ENCODE assay signal across 8 cellular contexts in the genomic region with DNA sequence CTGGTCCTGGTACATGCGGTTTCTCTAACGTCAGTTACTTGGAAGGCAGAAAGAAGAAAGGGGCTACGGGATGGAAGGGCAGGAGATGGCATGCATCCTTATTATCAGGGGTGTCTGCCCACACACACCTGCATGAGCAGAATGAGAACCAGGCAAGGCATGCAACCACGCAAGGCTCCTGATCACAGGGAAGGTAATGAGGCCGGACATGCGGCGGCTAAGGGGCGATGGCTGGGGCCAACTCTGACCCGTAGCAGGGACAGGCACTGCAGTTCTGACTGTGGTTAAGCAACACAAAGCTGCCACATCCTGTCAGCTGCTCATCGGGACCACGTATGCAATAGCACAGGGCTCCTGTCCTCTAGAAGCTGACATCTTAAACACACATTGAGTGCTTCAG.
DNase-seq lines count a peak whose midpoint lies in the region; ATAC-seq lines count a peak whose summit lies in the region.

No MANE protein-coding gene starts in this region.

- H3K27ac ChIP-seq in subcutaneous abdominal adipose tissue (ENCODE audit: low read depth, low read length) = peak overlapping the region; percentile 81

- H3K4me3 ChIP-seq in subcutaneous abdominal adipose tissue (ENCODE audit: low read depth in 1 of 5, low read length in 5 of 5) = no peak overlapping the region

- H3K36me3 ChIP-seq in subcutaneous abdominal adipose tissue (ENCODE audit: control insufficient read depth in 5 of 5, insufficient read depth in 5 of 5, low read length in 5 of 5) = peaks cover 0 to 30% (median 17%) of the 10 kb centered on the region in 5 donors

- DNase-seq in T-helper 9 cell = peak; percentile 21
- no peak for DNase-seq in inferior parietal cortex (ENCODE audit: extremely low spot score)
- DNase-seq in NCI-H187 treated with DMSO at 0.1 percent for 48 hours (lab: John Stamatoyannopoulos, UW) = no peak
- DNase-seq in dermis blood vessel endothelial cell = no peak

- ATAC-seq in GM18861 (IDR thresholded peaks at IDR 0.05; ENCODE audit: unreplicated experiment) = peak; percentile 96
- ATAC-seq in HG03025 (IDR thresholded peaks at IDR 0.05; ENCODE audit: low FRiP score, unreplicated experiment) = peak; percentile 60
- ATAC-seq in esophagus mucosa = peak; percentile 25

- H3K27me3 ChIP-seq in subcutaneous abdominal adipose tissue (ENCODE audit: control insufficient read depth in 5 of 5, insufficient read depth in 4 of 5, low read length in 5 of 5) = no peaks in the 10 kb centered on the region

- H3K4me1 ChIP-seq in subcutaneous abdominal adipose tissue (ENCODE audit: control insufficient read depth in 5 of 5, insufficient read depth in 5 of 5, low read length in 5 of 5) = peaks cover 0 to 22% (median 19%) of the 10 kb centered on the region in 5 donors

- peaks cover 0 to 6% (median 5%) of the 10 kb centered on the region in 5 donors for H3K9me3 ChIP-seq in subcutaneous abdominal adipose tissue (ENCODE audit: control insufficient read depth in 5 of 5, low read length in 5 of 5)

- peak overlapping the region in 2 of 5 donors; percentile 8 to 20 for H3K9ac ChIP-seq in subcutaneous abdominal adipose tissue (ENCODE audit: low read length in 5 of 5)

Comparison
In these comparisons a context has a peak if more than half of its experiments do, and no peak if none do; other contexts are left out.
1. ATAC-seq: peak in every context shown above with its lines; median percentile 96 in GM18861; 60 in HG03025; 25 in esophagus mucosa.